In genomic region chr12:130661059-130661458, GRCh38 we compare ENCODE assay signal across 10 cellular contexts. TPM values are rescaled to one million over a fixed set of nuclear protein-coding genes. Genes with fewer than 3 reads are reported as not detected.
"Had no signal": no experiment of that assay in that cellular context is flagged by ENCODE, and none has a peak within 500 bp of the region (broad histone marks: within the 10 kb centered on the region; RNA-seq: fewer than 3 reads in every experiment).

No MANE protein-coding gene starts in this region.

- H3K4me2 ChIP-seq: GM23338 had no signal

- FAIRE-seq: H54 had no signal

- H3K27ac Mint-ChIP-seq: GM23338, H9, HFFc6 had no signal

- H2AFZ ChIP-seq: GM23248, GM23338 had no signal

- ATAC-seq: GM23338, HCT116 had no signal

- H3K27ac ChIP-seq: GM23248 had no signal

- H3K4me1 Mint-ChIP-seq: GM23338 had no signal

- H3K9me3 ChIP-seq: HAP-1 had no signal

- H3K4me3 ChIP-seq: GM23248, GM23338, HAP-1 had no signal

- DNase-seq: GM23248, GOT3, H7, H9, HCEC 1CT, HFFc6 had no signal

- H3K4me1 ChIP-seq: HAP-1 had no signal

- H3K36me3 ChIP-seq: HAP-1 had no signal

- H3K4me3 Mint-ChIP-seq: GM23338, H9, HFFc6 had no signal

- H3K9ac ChIP-seq: GM23248 had no signal

RNA-seq across cellular contexts. Expression of gene RIMBP2, which starts 55.0 kb away (rescaled TPM):
- total RNA-seq: GM23248, HFFc6 had no signal
- polyA plus RNA-seq: GM23248 had no signal
